ENCODE assay signal across 11 cellular contexts in genomic region chr3:143814358-143814968, GRCh38. TPM values are rescaled to one million over a fixed set of nuclear protein-coding genes. Genes with fewer than 3 reads are reported as not detected.
DNase-seq lines count a peak whose midpoint lies in the region; ATAC-seq and TF ChIP-seq lines count a peak whose summit lies in the region.
"Had no signal": no experiment of that assay in that cellular context is flagged by ENCODE, and none has a peak within 500 bp of the region (broad histone marks: within the 10 kb centered on the region; RNA-seq: fewer than 3 reads in every experiment).

No MANE protein-coding gene starts in this region.

- H3K36me3 ChIP-seq in muscle layer of duodenum (ENCODE audit: control insufficient read depth in 1 of 2, insufficient read depth in 2 of 2, low read length in 2 of 2) (no peaks in the 10 kb centered on the region), ascending aorta (no peaks in the 10 kb centered on the region)
- H3K36me3 ChIP-seq: tibial nerve had no signal

- H3K27me3 ChIP-seq in muscle layer of duodenum (ENCODE audit: low read depth, low read length) (no peaks in the 10 kb centered on the region), ascending aorta (no peaks in the 10 kb centered on the region)
- H3K27me3 ChIP-seq: tibial nerve had no signal

- H3K4me3 ChIP-seq in muscle layer of duodenum (ENCODE audit: low read depth in 1 of 2, low read length in 2 of 2): no peak overlapping the region
- no peak overlapping the region for H3K4me3 ChIP-seq in ascending aorta
- H3K4me3 ChIP-seq: tibial nerve had no signal

- DNase-seq in NOMO-1 treated with dmso at 0.1 percent for 144 hours (lab: John Stamatoyannopoulos, UW; ENCODE audit: unreplicated experiment) (peak; percentile 69), NCI-H1694 (lab: John Stamatoyannopoulos, UW) (no peak), DMS 273 treated with DMSO at 0.1 percent for 48 hours (lab: John Stamatoyannopoulos, UW) (no peak), ascending aorta (ENCODE audit: low spot score in 2 of 2) (no peak)
- DNase-seq: GF-D8, IMR-90, NCI-H526 treated with DMSO at 0.1 percent for 48 hours had no signal

- ATAC-seq in GM18909 (IDR thresholded peaks at IDR 0.05; ENCODE audit: poor library complexity, unreplicated experiment) (peak; percentile 64), HG02588 (IDR thresholded peaks at IDR 0.05; ENCODE audit: unreplicated experiment) (peak; percentile 57)

- H3K9me3 ChIP-seq in muscle layer of duodenum (ENCODE audit: control insufficient read depth in 1 of 2, low read length in 2 of 2): no peaks in the 10 kb centered on the region
- H3K9me3 ChIP-seq in ascending aorta: no peaks in the 10 kb centered on the region
- H3K9me3 ChIP-seq: tibial nerve had no signal

- intact Hi-C loops in ascending aorta (cut with DNase I): no loop called here

- H3K4me1 ChIP-seq in muscle layer of duodenum (ENCODE audit: control insufficient read depth in 1 of 2, insufficient read depth in 2 of 2, low read length in 2 of 2) (peaks cover 3 to 22% of the 10 kb centered on the region in 2 donors), ascending aorta (no peaks in the 10 kb centered on the region)

- H3K27ac ChIP-seq in muscle layer of duodenum (ENCODE audit: low read length): peak overlapping the region; percentile 14
- H3K27ac ChIP-seq in ascending aorta: peak overlapping the region in 1 of 2 donors; percentile 32

- no peak for TF ChIP-seq CTCF in ascending aorta (IDR thresholded peaks at IDR 0.05)

RNA-seq across cellular contexts. Expression of gene SLC9A9, which starts 33.8 kb away (rescaled TPM):
- total RNA-seq in ascending aorta: 63.4 TPM
